ENCODE assay signal across 1 cellular context in genomic region chr3:46400000-46400734, GRCh38.
TF ChIP-seq lines count a peak whose summit lies in the region.

No MANE protein-coding gene starts in this region.

TF ChIP-seq in K562, 482 proteins besides CTCF, POLR2A, EP300 and RAD21 (continued from another document and continues in another):
- TF ChIP-seq, protein P1, sequence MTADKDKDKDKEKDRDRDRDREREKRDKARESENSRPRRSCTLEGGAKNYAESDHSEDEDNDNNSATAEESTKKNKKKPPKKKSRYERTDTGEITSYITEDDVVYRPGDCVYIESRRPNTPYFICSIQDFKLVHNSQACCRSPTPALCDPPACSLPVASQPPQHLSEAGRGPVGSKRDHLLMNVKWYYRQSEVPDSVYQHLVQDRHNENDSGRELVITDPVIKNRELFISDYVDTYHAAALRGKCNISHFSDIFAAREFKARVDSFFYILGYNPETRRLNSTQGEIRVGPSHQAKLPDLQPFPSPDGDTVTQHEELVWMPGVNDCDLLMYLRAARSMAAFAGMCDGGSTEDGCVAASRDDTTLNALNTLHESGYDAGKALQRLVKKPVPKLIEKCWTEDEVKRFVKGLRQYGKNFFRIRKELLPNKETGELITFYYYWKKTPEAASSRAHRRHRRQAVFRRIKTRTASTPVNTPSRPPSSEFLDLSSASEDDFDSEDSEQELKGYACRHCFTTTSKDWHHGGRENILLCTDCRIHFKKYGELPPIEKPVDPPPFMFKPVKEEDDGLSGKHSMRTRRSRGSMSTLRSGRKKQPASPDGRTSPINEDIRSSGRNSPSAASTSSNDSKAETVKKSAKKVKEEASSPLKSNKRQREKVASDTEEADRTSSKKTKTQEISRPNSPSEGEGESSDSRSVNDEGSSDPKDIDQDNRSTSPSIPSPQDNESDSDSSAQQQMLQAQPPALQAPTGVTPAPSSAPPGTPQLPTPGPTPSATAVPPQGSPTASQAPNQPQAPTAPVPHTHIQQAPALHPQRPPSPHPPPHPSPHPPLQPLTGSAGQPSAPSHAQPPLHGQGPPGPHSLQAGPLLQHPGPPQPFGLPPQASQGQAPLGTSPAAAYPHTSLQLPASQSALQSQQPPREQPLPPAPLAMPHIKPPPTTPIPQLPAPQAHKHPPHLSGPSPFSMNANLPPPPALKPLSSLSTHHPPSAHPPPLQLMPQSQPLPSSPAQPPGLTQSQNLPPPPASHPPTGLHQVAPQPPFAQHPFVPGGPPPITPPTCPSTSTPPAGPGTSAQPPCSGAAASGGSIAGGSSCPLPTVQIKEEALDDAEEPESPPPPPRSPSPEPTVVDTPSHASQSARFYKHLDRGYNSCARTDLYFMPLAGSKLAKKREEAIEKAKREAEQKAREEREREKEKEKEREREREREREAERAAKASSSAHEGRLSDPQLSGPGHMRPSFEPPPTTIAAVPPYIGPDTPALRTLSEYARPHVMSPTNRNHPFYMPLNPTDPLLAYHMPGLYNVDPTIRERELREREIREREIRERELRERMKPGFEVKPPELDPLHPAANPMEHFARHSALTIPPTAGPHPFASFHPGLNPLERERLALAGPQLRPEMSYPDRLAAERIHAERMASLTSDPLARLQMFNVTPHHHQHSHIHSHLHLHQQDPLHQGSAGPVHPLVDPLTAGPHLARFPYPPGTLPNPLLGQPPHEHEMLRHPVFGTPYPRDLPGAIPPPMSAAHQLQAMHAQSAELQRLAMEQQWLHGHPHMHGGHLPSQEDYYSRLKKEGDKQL (CRISPR knock-in tag; IDR thresholded peaks at IDR 0.05; ENCODE audit: borderline replicate concordance), result no peak
- TF ChIP-seq ATF1 (CRISPR knock-in tag; IDR thresholded peaks at IDR 0.05) (no peak), ATF1 (tag; IDR thresholded peaks at IDR 0.05) (peak; percentile 68), SIN3B (IDR thresholded peaks at IDR 0.05; ENCODE audit: low read depth) (no peak), TFAM (CRISPR knock-in tag; conservative IDR thresholded peaks at IDR 0.05) (no peak), ZNF57 (CRISPR knock-in tag; IDR thresholded peaks at IDR 0.05) (no peak), CHD7 (IDR thresholded peaks at IDR 0.05; ENCODE audit: low read depth, low read length) (no peak), ZNF551 (CRISPR knock-in tag; IDR thresholded peaks at IDR 0.05) (no peak), ESRRB (CRISPR knock-in tag; IDR thresholded peaks at IDR 0.05; ENCODE audit: borderline replicate concordance) (no peak), CBX8 (IDR thresholded peaks at IDR 0.05; ENCODE audit: borderline replicate concordance, extremely low read depth, low read depth, low read length, poor library complexity, severe bottlenecking) (no peak), ZNF146 (CRISPR knock-in tag; IDR thresholded peaks at IDR 0.05; ENCODE audit: unreplicated experiment) (no peak), NR2C2 (CRISPR knock-in tag; IDR thresholded peaks at IDR 0.05) (no peak), NR2C2 (tag; IDR thresholded peaks at IDR 0.05) (peak; percentile 80), ZNF282 (CRISPR knock-in tag; IDR thresholded peaks at IDR 0.05) (no peak), ZBTB8A (IDR thresholded peaks at IDR 0.05; ENCODE audit: partially characterized antibody) (no peak), FOXJ2 (tag; IDR thresholded peaks at IDR 0.05) (peak; percentile 58), HEY1 (CRISPR knock-in tag; IDR thresholded peaks at IDR 0.05; ENCODE audit: borderline replicate concordance) (0 out of 2 replicates have a peak, but pooled peaks have one; percentile 19), HOXB6 (CRISPR knock-in tag; IDR thresholded peaks at IDR 0.05; ENCODE audit: borderline replicate concordance) (no peak), RBM22 (IDR thresholded peaks at IDR 0.05; ENCODE audit: low read depth, low read length, poor library complexity, severe bottlenecking) (no peak)
- TF ChIP-seq, protein P2, sequence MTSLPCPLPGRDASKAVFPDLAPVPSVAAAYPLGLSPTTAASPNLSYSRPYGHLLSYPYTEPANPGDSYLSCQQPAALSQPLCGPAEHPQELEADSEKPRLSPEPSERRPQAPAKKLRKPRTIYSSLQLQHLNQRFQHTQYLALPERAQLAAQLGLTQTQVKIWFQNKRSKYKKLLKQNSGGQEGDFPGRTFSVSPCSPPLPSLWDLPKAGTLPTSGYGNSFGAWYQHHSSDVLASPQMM (CRISPR knock-in tag; IDR thresholded peaks at IDR 0.05), result no peak
- TF ChIP-seq, protein P3, sequence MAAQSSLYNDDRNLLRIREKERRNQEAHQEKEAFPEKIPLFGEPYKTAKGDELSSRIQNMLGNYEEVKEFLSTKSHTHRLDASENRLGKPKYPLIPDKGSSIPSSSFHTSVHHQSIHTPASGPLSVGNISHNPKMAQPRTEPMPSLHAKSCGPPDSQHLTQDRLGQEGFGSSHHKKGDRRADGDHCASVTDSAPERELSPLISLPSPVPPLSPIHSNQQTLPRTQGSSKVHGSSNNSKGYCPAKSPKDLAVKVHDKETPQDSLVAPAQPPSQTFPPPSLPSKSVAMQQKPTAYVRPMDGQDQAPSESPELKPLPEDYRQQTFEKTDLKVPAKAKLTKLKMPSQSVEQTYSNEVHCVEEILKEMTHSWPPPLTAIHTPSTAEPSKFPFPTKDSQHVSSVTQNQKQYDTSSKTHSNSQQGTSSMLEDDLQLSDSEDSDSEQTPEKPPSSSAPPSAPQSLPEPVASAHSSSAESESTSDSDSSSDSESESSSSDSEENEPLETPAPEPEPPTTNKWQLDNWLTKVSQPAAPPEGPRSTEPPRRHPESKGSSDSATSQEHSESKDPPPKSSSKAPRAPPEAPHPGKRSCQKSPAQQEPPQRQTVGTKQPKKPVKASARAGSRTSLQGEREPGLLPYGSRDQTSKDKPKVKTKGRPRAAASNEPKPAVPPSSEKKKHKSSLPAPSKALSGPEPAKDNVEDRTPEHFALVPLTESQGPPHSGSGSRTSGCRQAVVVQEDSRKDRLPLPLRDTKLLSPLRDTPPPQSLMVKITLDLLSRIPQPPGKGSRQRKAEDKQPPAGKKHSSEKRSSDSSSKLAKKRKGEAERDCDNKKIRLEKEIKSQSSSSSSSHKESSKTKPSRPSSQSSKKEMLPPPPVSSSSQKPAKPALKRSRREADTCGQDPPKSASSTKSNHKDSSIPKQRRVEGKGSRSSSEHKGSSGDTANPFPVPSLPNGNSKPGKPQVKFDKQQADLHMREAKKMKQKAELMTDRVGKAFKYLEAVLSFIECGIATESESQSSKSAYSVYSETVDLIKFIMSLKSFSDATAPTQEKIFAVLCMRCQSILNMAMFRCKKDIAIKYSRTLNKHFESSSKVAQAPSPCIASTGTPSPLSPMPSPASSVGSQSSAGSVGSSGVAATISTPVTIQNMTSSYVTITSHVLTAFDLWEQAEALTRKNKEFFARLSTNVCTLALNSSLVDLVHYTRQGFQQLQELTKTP (IDR thresholded peaks at IDR 0.05; ENCODE audit: low read depth in 1 of 2, partially characterized antibody in 2 of 2), result peak; percentile 17 to 81
- TF ChIP-seq, protein P4, sequence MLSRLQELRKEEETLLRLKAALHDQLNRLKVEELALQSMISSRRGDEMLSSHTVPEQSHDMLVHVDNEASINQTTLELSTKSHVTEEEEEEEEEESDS (CRISPR knock-in tag; IDR thresholded peaks at IDR 0.05), result no peak
- TF ChIP-seq, protein P5, sequence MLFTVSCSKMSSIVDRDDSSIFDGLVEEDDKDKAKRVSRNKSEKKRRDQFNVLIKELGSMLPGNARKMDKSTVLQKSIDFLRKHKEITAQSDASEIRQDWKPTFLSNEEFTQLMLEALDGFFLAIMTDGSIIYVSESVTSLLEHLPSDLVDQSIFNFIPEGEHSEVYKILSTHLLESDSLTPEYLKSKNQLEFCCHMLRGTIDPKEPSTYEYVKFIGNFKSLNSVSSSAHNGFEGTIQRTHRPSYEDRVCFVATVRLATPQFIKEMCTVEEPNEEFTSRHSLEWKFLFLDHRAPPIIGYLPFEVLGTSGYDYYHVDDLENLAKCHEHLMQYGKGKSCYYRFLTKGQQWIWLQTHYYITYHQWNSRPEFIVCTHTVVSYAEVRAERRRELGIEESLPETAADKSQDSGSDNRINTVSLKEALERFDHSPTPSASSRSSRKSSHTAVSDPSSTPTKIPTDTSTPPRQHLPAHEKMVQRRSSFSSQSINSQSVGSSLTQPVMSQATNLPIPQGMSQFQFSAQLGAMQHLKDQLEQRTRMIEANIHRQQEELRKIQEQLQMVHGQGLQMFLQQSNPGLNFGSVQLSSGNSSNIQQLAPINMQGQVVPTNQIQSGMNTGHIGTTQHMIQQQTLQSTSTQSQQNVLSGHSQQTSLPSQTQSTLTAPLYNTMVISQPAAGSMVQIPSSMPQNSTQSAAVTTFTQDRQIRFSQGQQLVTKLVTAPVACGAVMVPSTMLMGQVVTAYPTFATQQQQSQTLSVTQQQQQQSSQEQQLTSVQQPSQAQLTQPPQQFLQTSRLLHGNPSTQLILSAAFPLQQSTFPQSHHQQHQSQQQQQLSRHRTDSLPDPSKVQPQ (CRISPR knock-in tag; IDR thresholded peaks at IDR 0.05; ENCODE audit: borderline replicate concordance), result no peak
- TF ChIP-seq, protein P6, sequence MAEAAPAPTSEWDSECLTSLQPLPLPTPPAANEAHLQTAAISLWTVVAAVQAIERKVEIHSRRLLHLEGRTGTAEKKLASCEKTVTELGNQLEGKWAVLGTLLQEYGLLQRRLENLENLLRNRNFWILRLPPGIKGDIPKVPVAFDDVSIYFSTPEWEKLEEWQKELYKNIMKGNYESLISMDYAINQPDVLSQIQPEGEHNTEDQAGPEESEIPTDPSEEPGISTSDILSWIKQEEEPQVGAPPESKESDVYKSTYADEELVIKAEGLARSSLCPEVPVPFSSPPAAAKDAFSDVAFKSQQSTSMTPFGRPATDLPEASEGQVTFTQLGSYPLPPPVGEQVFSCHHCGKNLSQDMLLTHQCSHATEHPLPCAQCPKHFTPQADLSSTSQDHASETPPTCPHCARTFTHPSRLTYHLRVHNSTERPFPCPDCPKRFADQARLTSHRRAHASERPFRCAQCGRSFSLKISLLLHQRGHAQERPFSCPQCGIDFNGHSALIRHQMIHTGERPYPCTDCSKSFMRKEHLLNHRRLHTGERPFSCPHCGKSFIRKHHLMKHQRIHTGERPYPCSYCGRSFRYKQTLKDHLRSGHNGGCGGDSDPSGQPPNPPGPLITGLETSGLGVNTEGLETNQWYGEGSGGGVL (CRISPR knock-in tag; IDR thresholded peaks at IDR 0.05), result no peak
- TF ChIP-seq, protein P7, sequence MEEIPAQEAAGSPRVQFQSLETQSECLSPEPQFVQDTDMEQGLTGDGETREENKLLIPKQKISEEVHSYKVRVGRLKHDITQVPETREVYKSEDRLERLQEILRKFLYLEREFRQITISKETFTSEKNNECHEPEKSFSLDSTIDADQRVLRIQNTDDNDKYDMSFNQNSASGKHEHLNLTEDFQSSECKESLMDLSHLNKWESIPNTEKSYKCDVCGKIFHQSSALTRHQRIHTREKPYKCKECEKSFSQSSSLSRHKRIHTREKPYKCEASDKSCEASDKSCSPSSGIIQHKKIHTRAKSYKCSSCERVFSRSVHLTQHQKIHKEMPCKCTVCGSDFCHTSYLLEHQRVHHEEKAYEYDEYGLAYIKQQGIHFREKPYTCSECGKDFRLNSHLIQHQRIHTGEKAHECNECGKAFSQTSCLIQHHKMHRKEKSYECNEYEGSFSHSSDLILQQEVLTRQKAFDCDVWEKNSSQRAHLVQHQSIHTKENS (CRISPR knock-in tag; IDR thresholded peaks at IDR 0.05), result no peak
